ENCODE assay signal across 16 cellular contexts in the genomic region with DNA sequence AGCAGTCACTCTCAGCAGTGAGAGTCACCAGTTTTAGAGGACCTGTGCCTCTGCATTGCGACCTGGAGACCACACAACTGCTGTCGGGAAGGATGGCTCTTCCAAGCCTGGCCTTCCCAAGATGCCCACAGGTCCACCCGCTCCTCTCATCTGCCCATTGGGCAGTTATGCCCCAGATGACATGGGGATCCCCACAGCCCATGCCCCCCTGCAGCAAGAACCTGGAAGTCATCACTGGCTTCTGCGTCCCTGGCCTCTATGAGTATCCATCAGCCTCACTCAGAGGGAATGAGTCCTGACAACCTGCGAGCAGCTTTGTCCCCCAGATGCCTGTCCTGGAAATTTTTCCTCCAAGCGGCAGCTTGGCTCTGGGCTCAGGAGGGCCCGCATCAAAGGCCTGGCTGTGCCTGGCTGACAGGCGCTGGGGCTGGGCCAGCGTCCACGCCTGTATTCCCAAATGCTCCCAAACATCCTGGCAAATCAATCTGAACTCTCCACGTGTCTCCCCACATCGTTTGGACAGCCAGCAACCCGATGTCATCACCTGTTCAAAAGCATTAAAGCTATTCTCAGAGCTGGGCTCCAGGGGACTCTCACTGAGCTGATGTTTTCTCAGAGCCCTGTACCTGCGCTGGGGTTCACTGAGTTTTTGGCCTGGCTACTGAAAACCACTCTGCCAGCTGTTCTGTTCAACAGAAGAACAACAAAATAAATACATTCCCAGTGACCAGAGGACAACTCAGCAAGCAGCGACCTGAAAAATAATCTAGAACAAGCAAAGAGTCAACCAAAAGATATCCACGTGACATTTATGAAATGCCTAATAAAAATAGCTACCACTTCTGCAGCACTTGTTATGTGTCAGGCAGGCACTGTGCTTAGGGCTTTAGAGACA. TPM values are rescaled to one million over a fixed set of nuclear protein-coding genes. Genes with fewer than 3 reads are reported as not detected.
DNase-seq lines count a peak whose midpoint lies in the region; ATAC-seq, FAIRE-seq and TF ChIP-seq lines count a peak whose summit lies in the region.
"Had no signal": no experiment of that assay in that cellular context is flagged by ENCODE, and none has a peak within 500 bp of the region (broad histone marks: within the 10 kb centered on the region; RNA-seq: fewer than 3 reads in every experiment).

No MANE protein-coding gene starts in this region.

- intact Hi-C loops in Right ventricle myocardium superior (cut with DNase I) = no loop called here

- no peak for DNase-seq in activated naive CD8-positive, alpha-beta T cell treated with anti-CD3 and anti-CD28 coated beads for 36 hours
- DNase-seq in Right ventricle myocardium superior = peak; percentile 66
- DNase-seq in myocyte (ENCODE audit: low read depth) = peak; percentile 84
- DNase-seq in ureter (ENCODE audit: low spot score) = no peak
- no peak for DNase-seq in stimulated activated naive CD4-positive, alpha-beta T cell (lab: John Stamatoyannopoulos, UW)
- DNase-seq in H54 (ENCODE audit: insufficient read length, low spot score) = no peak
- DNase-seq: ACHN; activated CD4-positive, alpha-beta T cell treated with anti-CD3 and anti-CD28 coated beads for 48 hours; CD8-positive, alpha-beta T cell; EL; occipital lobe; SHP77 had no signal

- no peak for TF ChIP-seq POLR2A in H54 (IDR thresholded peaks at IDR 0.05; ENCODE audit: low read depth, low read length)

- no peaks in the 10 kb centered on the region for H3K36me3 Mint-ChIP-seq in activated naive CD8-positive, alpha-beta T cell
- H3K36me3 Mint-ChIP-seq in activated naive CD8-positive, alpha-beta T cell treated with anti-CD3 and anti-CD28 coated beads for 36 hours = no peaks in the 10 kb centered on the region
- H3K36me3 Mint-ChIP-seq: CD8-positive, alpha-beta T cell had no signal

- no peak for FAIRE-seq in H54 (lab: Jason Lieb, UNC)

- H3K27me3 Mint-ChIP-seq in activated naive CD8-positive, alpha-beta T cell = no peaks in the 10 kb centered on the region
- H3K27me3 Mint-ChIP-seq in activated naive CD8-positive, alpha-beta T cell treated with anti-CD3 and anti-CD28 coated beads for 36 hours = peaks cover 4% of the 10 kb centered on the region

- H3K4me3 Mint-ChIP-seq in activated naive CD8-positive, alpha-beta T cell = no peak overlapping the region
- H3K4me3 Mint-ChIP-seq in activated naive CD8-positive, alpha-beta T cell treated with anti-CD3 and anti-CD28 coated beads for 36 hours = no peak overlapping the region
- H3K4me3 Mint-ChIP-seq: CD8-positive, alpha-beta T cell; T-helper 2 cell treated with Interferon-gamma antibody and Interleukin-4, amounts not matched to agents 5 μg/mL and 100 μg/mL, for 36 hours had no signal

- H3K9me3 Mint-ChIP-seq in activated naive CD8-positive, alpha-beta T cell (ENCODE audit: low read depth) = no peaks in the 10 kb centered on the region
- no peaks in the 10 kb centered on the region for H3K9me3 Mint-ChIP-seq in activated naive CD8-positive, alpha-beta T cell treated with anti-CD3 and anti-CD28 coated beads for 36 hours
- H3K9me3 Mint-ChIP-seq: activated T-cell treated with anti-CD3 and anti-CD28 coated beads, Interleukin-2, amount 50 U/mL, for 72 hours; CD8-positive, alpha-beta T cell; T-helper 2 cell treated with Interferon-gamma antibody and Interleukin-4, amounts not matched to agents 5 μg/mL and 100 μg/mL, for 36 hours had no signal

- ATAC-seq in Right ventricle myocardium superior (ENCODE audit: poor library complexity) (peak; percentile 83), HG03457 (IDR thresholded peaks at IDR 0.05; ENCODE audit: unreplicated experiment) (no peak)
- ATAC-seq: CD8-positive, alpha-beta T cell had no signal

- peaks cover 27% of the 10 kb centered on the region for H3K4me1 Mint-ChIP-seq in activated naive CD8-positive, alpha-beta T cell (ENCODE audit: low read depth)
- H3K4me1 Mint-ChIP-seq in activated naive CD8-positive, alpha-beta T cell treated with anti-CD3 and anti-CD28 coated beads for 36 hours = peaks cover 31% of the 10 kb centered on the region

- peak overlapping the region; percentile 23 for H3K27ac Mint-ChIP-seq in activated naive CD8-positive, alpha-beta T cell
- H3K27ac Mint-ChIP-seq in activated naive CD8-positive, alpha-beta T cell treated with anti-CD3 and anti-CD28 coated beads for 36 hours = no peak overlapping the region
- H3K27ac Mint-ChIP-seq: CD8-positive, alpha-beta T cell; T-helper 2 cell treated with Interferon-gamma antibody and Interleukin-4, amounts not matched to agents 5 μg/mL and 100 μg/mL, for 36 hours had no signal

RNA-seq across cellular contexts. Expression of gene CLMN, which starts 57.8 kb away (rescaled TPM):
- total RNA-seq in activated naive CD8-positive, alpha-beta T cell treated with anti-CD3 and anti-CD28 coated beads for 36 hours = under 1 TPM; 0.66 to 0.91 TPM
- total RNA-seq in Right ventricle myocardium superior (9.0 TPM), myocyte (0.52 and 0.99 TPM in 2 replicates), ureter (91.9 TPM)
- 1.2 TPM for polyA plus RNA-seq in myocyte (2012)

Comparison
In these comparisons a context has a peak if more than half of its experiments do, and no peak if none do; other contexts are left out.
1. DNase-seq: peak in Right ventricle myocardium superior (single experiment) and myocyte (single experiment); none in activated naive CD8-positive, alpha-beta T cell treated with anti-CD3 and anti-CD28 coated beads for 36 hours (single experiment), ureter (single experiment), stimulated activated naive CD4-positive, alpha-beta T cell (0 of 6) and H54 (single experiment).